22 cellular contexts compared by ENCODE assay signal in genomic region chr1:226498690-226499008, GRCh38. TPM values are rescaled to one million over a fixed set of nuclear protein-coding genes. Genes with fewer than 3 reads are reported as not detected.
"Had no signal": no experiment of that assay in that cellular context is flagged by ENCODE, and none has a peak within 500 bp of the region (broad histone marks: within the 10 kb centered on the region; RNA-seq: fewer than 3 reads in every experiment).

No MANE protein-coding gene starts in this region.

- DNase-seq: activated B cell treated with CpG ODN at 0.5 μM for 24 hours; activated CD4-positive, alpha-beta T cell treated with anti-CD3 and anti-CD28 coated beads, Interleukin-2, amount 50 U/mL, for 1 hour; activated naive CD4-positive, alpha-beta T cell; activated T-cell treated with anti-CD3 and anti-CD28 coated beads for 4 hours; activated T-cell treated with anti-CD3 and anti-CD28 coated beads, Interleukin-2, amount 50 U/mL, for 72 hours; body of pancreas; cerebellar nuclear complex; endodermal cell; foreskin fibroblast; heart left ventricle; immature natural killer cell; naive thymus-derived CD8-positive, alpha-beta T cell; stimulated activated CD4-positive, alpha-beta T cell treated with anti-CD3 and anti-CD28 coated beads, Interleukin-15, amount 100 ng/mL, for 24 hours; stimulated activated naive CD4-positive, alpha-beta T cell treated with Interleukin-2 at 50 U/mL for 16 hours; T-cell; upper lobe of left lung had no signal

- H3K27ac Mint-ChIP-seq: activated B cell treated with CpG ODN at 0.5 μM for 24 hours; activated naive CD4-positive, alpha-beta T cell treated with anti-CD3 and anti-CD28 coated beads, Interleukin-2, amount 50 U/mL, for 72 hours; activated T-cell treated with anti-CD3 and anti-CD28 coated beads, Interleukin-2, amount 50 U/mL, for 72 hours; endodermal cell; immature natural killer cell; memory B cell; naive thymus-derived CD8-positive, alpha-beta T cell; T-cell had no signal

- H3K4me1 Mint-ChIP-seq: activated B cell treated with CpG ODN at 0.5 μM for 24 hours, endodermal cell, immature natural killer cell, memory B cell, neural crest cell, T-cell had no signal

- H3K36me3 Mint-ChIP-seq: activated naive CD4-positive, alpha-beta T cell treated with anti-CD3 and anti-CD28 coated beads, Interleukin-2, amount 50 U/mL, for 72 hours; immature natural killer cell; memory B cell; naive thymus-derived CD8-positive, alpha-beta T cell; T-cell had no signal

- H3K4me3 Mint-ChIP-seq: activated B cell treated with CpG ODN at 0.5 μM for 24 hours; activated T-cell treated with anti-CD3 and anti-CD28 coated beads, Interleukin-2, amount 50 U/mL, for 72 hours; endodermal cell; immature natural killer cell; memory B cell; naive thymus-derived CD8-positive, alpha-beta T cell; neural crest cell; T-cell had no signal

- ATAC-seq: activated naive CD4-positive, alpha-beta T cell treated with anti-CD3 and anti-CD28 coated beads, Interleukin-2, amount 50 U/mL, for 72 hours; activated T-cell treated with anti-CD3 and anti-CD28 coated beads, Interleukin-2, amount 50 U/mL, for 72 hours; body of pancreas; esophagus mucosa; heart left ventricle; naive thymus-derived CD8-positive, alpha-beta T cell; T-cell had no signal

- H3K9me3 Mint-ChIP-seq: activated B cell treated with CpG ODN at 0.5 μM for 24 hours, memory B cell, neural crest cell had no signal

RNA-seq across cellular contexts. Expression of gene STUM, which starts 49.9 kb away (rescaled TPM):
- total RNA-seq: activated naive CD4-positive, alpha-beta T cell treated with anti-CD3 and anti-CD28 coated beads, Interleukin-2, amount 50 U/mL, for 72 hours; activated T-cell treated with anti-CD3 and anti-CD28 coated beads, Interleukin-2, amount 50 U/mL, for 72 hours; pulmonary artery endothelial cell; T-helper 2 cell treated with Interferon-gamma antibody and Interleukin-4, amounts not matched to agents 100 ng/mL and 5 ng/mL, for 36 hours had no signal
